1 cellular context compared by ENCODE assay signal in the genomic region with DNA sequence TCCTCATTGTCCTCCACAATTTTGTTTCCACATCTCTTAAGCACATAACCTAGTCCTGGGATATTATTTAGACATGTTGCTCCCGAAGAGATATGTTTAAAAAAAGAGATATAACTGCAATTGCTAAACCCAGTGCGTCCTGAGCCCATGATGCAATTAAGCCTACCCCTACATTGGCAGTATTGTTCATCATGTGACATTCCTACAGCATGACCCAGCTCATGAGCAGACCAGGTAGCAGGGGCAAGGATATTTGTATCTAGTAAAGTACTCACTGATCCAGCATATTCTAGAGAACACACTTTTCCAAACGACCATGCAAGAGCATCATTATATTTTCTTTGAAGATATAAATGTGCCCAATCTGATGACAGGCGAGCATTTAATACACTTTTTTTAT.
TF ChIP-seq lines count a peak whose summit lies in the region.

No MANE protein-coding gene starts in this region.

TF ChIP-seq in H1, 55 proteins besides CTCF, POLR2A, EP300 and RAD21:
- TF ChIP-seq SIN3A (conservative IDR thresholded peaks at IDR 0.05 in 1 of 2, IDR thresholded peaks at IDR 0.05 in 1 of 2; ENCODE audit: low read depth in 1 of 2, low read length in 2 of 2) (no peak), PHF8 (conservative IDR thresholded peaks at IDR 0.05; ENCODE audit: low read depth, low read length) (no peak), JUND (IDR thresholded peaks at IDR 0.05; ENCODE audit: low read length) (no peak), SRF (IDR thresholded peaks at IDR 0.05; ENCODE audit: low read depth, low read length) (no peak), MAFK (IDR thresholded peaks at IDR 0.05; ENCODE audit: low read depth, low read length) (no peak), TAF1 (IDR thresholded peaks at IDR 0.05; ENCODE audit: low read depth, low read length) (no peak), POU5F1 (IDR thresholded peaks at IDR 0.05; ENCODE audit: low read depth, low read length) (no peak), CHD1 (IDR thresholded peaks at IDR 0.05; ENCODE audit: low read depth, low read length) (no peak), GTF2F1 (IDR thresholded peaks at IDR 0.05; ENCODE audit: borderline replicate concordance, low read depth, low read length) (no peak)
- TF ChIP-seq, protein P1, sequence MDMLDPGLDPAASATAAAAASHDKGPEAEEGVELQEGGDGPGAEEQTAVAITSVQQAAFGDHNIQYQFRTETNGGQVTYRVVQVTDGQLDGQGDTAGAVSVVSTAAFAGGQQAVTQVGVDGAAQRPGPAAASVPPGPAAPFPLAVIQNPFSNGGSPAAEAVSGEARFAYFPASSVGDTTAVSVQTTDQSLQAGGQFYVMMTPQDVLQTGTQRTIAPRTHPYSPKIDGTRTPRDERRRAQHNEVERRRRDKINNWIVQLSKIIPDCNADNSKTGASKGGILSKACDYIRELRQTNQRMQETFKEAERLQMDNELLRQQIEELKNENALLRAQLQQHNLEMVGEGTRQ (IDR thresholded peaks at IDR 0.05; ENCODE audit: low read length) = no peak
- TF ChIP-seq, protein P2, sequence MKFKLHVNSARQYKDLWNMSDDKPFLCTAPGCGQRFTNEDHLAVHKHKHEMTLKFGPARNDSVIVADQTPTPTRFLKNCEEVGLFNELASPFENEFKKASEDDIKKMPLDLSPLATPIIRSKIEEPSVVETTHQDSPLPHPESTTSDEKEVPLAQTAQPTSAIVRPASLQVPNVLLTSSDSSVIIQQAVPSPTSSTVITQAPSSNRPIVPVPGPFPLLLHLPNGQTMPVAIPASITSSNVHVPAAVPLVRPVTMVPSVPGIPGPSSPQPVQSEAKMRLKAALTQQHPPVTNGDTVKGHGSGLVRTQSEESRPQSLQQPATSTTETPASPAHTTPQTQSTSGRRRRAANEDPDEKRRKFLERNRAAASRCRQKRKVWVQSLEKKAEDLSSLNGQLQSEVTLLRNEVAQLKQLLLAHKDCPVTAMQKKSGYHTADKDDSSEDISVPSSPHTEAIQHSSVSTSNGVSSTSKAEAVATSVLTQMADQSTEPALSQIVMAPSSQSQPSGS (IDR thresholded peaks at IDR 0.05; ENCODE audit: low read length) = no peak
- TF ChIP-seq, protein P3, sequence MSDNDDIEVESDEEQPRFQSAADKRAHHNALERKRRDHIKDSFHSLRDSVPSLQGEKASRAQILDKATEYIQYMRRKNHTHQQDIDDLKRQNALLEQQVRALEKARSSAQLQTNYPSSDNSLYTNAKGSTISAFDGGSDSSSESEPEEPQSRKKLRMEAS (IDR thresholded peaks at IDR 0.05) = no peak
TF ChIP-seq in H1: peak in this region for 0.
